9 cellular contexts compared by ENCODE assay signal in the genomic region with DNA sequence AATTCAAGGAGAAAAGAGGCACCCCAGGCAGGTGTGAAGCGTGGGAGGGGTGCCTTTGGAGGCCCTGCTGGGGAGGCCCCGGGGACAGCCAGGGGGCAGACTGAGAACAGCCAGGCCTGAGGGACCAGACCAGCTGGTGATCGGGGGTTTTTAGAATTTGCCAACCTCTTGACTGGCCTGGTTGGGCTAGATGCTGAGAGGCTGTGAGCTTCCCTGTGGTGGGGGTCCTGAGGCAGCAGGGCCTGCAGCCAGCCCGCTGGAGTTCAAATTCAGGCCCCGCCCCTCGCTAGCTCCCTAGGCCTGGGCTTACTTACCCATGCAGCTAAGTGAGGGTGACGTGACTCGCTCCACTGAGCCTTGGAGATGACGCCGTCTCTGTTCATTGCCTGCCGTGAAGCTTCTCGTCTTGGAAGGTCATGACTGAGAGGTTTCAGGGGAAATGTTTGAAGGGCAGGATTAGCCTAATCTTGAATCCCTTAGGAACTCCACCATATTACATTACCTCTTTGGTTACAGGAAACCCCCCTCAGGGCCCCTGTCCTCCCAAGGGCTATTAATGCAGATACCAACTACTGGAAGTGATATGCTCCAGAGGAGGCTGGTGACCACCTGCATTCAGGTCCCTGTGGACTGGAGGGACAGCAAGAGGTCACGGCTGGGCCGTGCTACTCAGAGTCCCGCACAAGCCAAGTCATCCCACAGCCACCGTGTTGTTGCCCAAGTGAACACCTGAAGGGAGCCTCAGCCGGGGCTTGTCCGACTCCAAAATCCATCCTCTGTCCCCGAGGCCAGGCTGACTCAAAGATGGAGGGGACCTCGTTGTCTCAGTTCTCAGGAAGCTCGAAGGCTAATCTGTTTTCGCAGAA.
DNase-seq lines count a peak whose midpoint lies in the region; ATAC-seq and TF ChIP-seq lines count a peak whose summit lies in the region.
"Had no signal": no experiment of that assay in that cellular context is flagged by ENCODE, and none has a peak within 500 bp of the region (broad histone marks: within the 10 kb centered on the region; RNA-seq: fewer than 3 reads in every experiment).

No MANE protein-coding gene starts in this region.

- H3K36me3 ChIP-seq in H7 (replicated peaks; ENCODE audit: control insufficient read depth, insufficient read depth, low read length), result no peaks in the 10 kb centered on the region
- H3K36me3 ChIP-seq in esophagus squamous epithelium, result no peaks in the 10 kb centered on the region

- no peaks in the 10 kb centered on the region for H3K27me3 Mint-ChIP-seq in activated CD4-positive, alpha-beta T cell treated with anti-CD3 and anti-CD28 coated beads, Interleukin-2, amount 10 ng/mL, durations not matched to agents 24 days and 14 days
- no peaks in the 10 kb centered on the region for H3K27me3 Mint-ChIP-seq in stimulated activated memory B cell treated with anti-CD40 and anti-IgM and Interleukin-4, amounts not matched to agents 10 μg/mL and 1 μg/mL and 100 μg/mL, for 72 hours

- H3K36me3 Mint-ChIP-seq in activated CD4-positive, alpha-beta T cell treated with anti-CD3 and anti-CD28 coated beads, Interleukin-2, amount 10 ng/mL, durations not matched to agents 24 days and 14 days (ENCODE audit: low read depth), result peaks cover under 1% of the 10 kb centered on the region
- H3K36me3 Mint-ChIP-seq in stimulated activated memory B cell treated with anti-CD40 and anti-IgM and Interleukin-4, amounts not matched to agents 10 μg/mL and 1 μg/mL and 100 μg/mL, for 72 hours, result no peaks in the 10 kb centered on the region

- H3K27ac ChIP-seq in esophagus squamous epithelium, result no peak overlapping the region

- peaks cover 0 to 6% (median 0%) of the 10 kb centered on the region in 3 donors for H3K9me3 ChIP-seq in esophagus squamous epithelium

- H3K27ac Mint-ChIP-seq in activated CD4-positive, alpha-beta T cell treated with anti-CD3 and anti-CD28 coated beads, Interleukin-2, amount 10 ng/mL, durations not matched to agents 24 days and 14 days, result no peak overlapping the region
- peak overlapping the region; percentile 87 for H3K27ac Mint-ChIP-seq in stimulated activated memory B cell treated with anti-CD40 and anti-IgM and Interleukin-4, amounts not matched to agents 10 μg/mL and 1 μg/mL and 100 μg/mL, for 72 hours

- no peaks in the 10 kb centered on the region for H3K27me3 ChIP-seq in H7 (ENCODE audit: control insufficient read depth, insufficient read depth, low read length)
- H3K27me3 ChIP-seq in esophagus squamous epithelium, result peaks cover 0 to 37% (median 0%) of the 10 kb centered on the region in 4 donors

- TF ChIP-seq POLR2A in esophagus squamous epithelium (IDR thresholded peaks at IDR 0.05), result no peak

- intact Hi-C loops in activated CD4-positive, alpha-beta T cell treated with anti-CD3 and anti-CD28 coated beads, Interleukin-2, amount 10 ng/mL, durations not matched to agents 24 days and 14 days (cut with micrococcal nuclease), result no loop called here
- intact Hi-C loops in esophagus squamous epithelium (cut with DNase I), result no loop called here

- DNase-seq in activated CD4-positive, alpha-beta T cell treated with anti-CD3 and anti-CD28 coated beads for 48 hours, result peak; percentile 53
- DNase-seq in activated CD4-positive, alpha-beta T cell treated with anti-CD3 and anti-CD28 coated beads, Interleukin-2, amount 10 ng/mL, durations not matched to agents 24 days and 14 days, result no peak
- DNase-seq in H7 (peak; percentile 48), esophagus squamous epithelium (lab: John Stamatoyannopoulos, UW) (no peak), OCI-M2 (lab: John Stamatoyannopoulos, UW; ENCODE audit: unreplicated experiment) (no peak)
- DNase-seq in activated CD4-positive, alpha-beta T cell treated with anti-CD3 and anti-CD28 coated beads, Interleukin-2, amount 50 U/mL, for 48 hours, result no peak

- peaks cover 57% of the 10 kb centered on the region for H3K4me1 Mint-ChIP-seq in activated CD4-positive, alpha-beta T cell treated with anti-CD3 and anti-CD28 coated beads, Interleukin-2, amount 10 ng/mL, durations not matched to agents 24 days and 14 days
- H3K4me1 Mint-ChIP-seq in stimulated activated memory B cell treated with anti-CD40 and anti-IgM and Interleukin-4, amounts not matched to agents 10 μg/mL and 1 μg/mL and 100 μg/mL, for 72 hours, result peaks cover 81% of the 10 kb centered on the region

- 75 to 88% methylated on average over 8 to 9 of the region's 22 CpGs for WGBS in esophagus squamous epithelium, 2 donors

- peak; percentile 29 for ATAC-seq in HG03565 (IDR thresholded peaks at IDR 0.05; ENCODE audit: unreplicated experiment)
- peak; percentile 87 for ATAC-seq in stimulated activated memory B cell treated with anti-CD40 and anti-IgM and Interleukin-4, amounts not matched to agents 10 μg/mL and 1 μg/mL and 100 μg/mL, for 72 hours
- ATAC-seq: activated naive CD4-positive, alpha-beta T cell treated with anti-CD3 and anti-CD28 coated beads, Interleukin-2, amount 50 U/mL, for 72 hours had no signal

- no peak for TF ChIP-seq CTCF in esophagus squamous epithelium (IDR thresholded peaks at IDR 0.05)

- H3K4me3 ChIP-seq in H7 (ENCODE audit: insufficient read depth, low read depth, low read length) (no peak overlapping the region), esophagus squamous epithelium (no peak overlapping the region)

- H3K4me1 ChIP-seq in esophagus squamous epithelium, result peaks cover 0 to 18% (median 0%) of the 10 kb centered on the region in 3 donors

- H3K9me3 Mint-ChIP-seq in activated CD4-positive, alpha-beta T cell treated with anti-CD3 and anti-CD28 coated beads, Interleukin-2, amount 10 ng/mL, durations not matched to agents 24 days and 14 days, result peaks cover 6% of the 10 kb centered on the region
- no peaks in the 10 kb centered on the region for H3K9me3 Mint-ChIP-seq in stimulated activated memory B cell treated with anti-CD40 and anti-IgM and Interleukin-4, amounts not matched to agents 10 μg/mL and 1 μg/mL and 100 μg/mL, for 72 hours

- H3K4me3 Mint-ChIP-seq in activated CD4-positive, alpha-beta T cell treated with anti-CD3 and anti-CD28 coated beads, Interleukin-2, amount 10 ng/mL, durations not matched to agents 24 days and 14 days, result no peak overlapping the region
- peak overlapping the region; percentile 3 for H3K4me3 Mint-ChIP-seq in stimulated activated memory B cell treated with anti-CD40 and anti-IgM and Interleukin-4, amounts not matched to agents 10 μg/mL and 1 μg/mL and 100 μg/mL, for 72 hours

Comparison
In these comparisons a context has a peak if more than half of its experiments do, and no peak if none do; other contexts are left out.
1. DNase-seq: peak in activated CD4-positive, alpha-beta T cell treated with anti-CD3 and anti-CD28 coated beads for 48 hours (single experiment) and H7 (single experiment); none in activated CD4-positive, alpha-beta T cell treated with anti-CD3 and anti-CD28 coated beads, Interleukin-2, amount 10 ng/mL, durations not matched to agents 24 days and 14 days (single experiment), esophagus squamous epithelium (single experiment), OCI-M2 (single experiment) and activated CD4-positive, alpha-beta T cell treated with anti-CD3 and anti-CD28 coated beads, Interleukin-2, amount 50 U/mL, for 48 hours (0 of 2).